Comparison of ENCODE assay signal across 4 cellular contexts in genomic region chr7:121037329-121037728, GRCh38. TPM values are rescaled to one million over a fixed set of nuclear protein-coding genes. Genes with fewer than 3 reads are reported as not detected.
A peak's percentile ranks its signal among the peaks of the same experiment; 100 is the strongest.
DNase-seq lines count a peak whose midpoint lies in the region; ATAC-seq, FAIRE-seq and TF ChIP-seq lines count a peak whose summit lies in the region.
"Not testable (repeated sequence)": the region's sequence is repeated elsewhere in the genome, so short reads cannot be mapped to it uniquely, and the experiment has no call there.
"Had no signal": no experiment of that assay in that cellular context is flagged by ENCODE, and none has a peak within 500 bp of the region (broad histone marks: within the 10 kb centered on the region; RNA-seq: fewer than 3 reads in every experiment).

No MANE protein-coding gene starts in this region.

- not testable (repeated sequence) for H4K20me1 ChIP-seq in K562 (replicated peaks; ENCODE audit: control insufficient read depth, insufficient read depth, low read length)

- not testable (repeated sequence) for H3K9me1 ChIP-seq in K562 (ENCODE audit: control insufficient read depth, insufficient read depth, low read length)

- CTCF ChIA-PET in CD8-positive, alpha-beta memory T cell (lab: Charles Lee); K562 (lab: Yijun Ruan, JAX; ENCODE audit: low intra/inter-chr PET ratio): not testable (repeated sequence)

- not testable (repeated sequence) for FAIRE-seq in K562 (lab: Jason Lieb, UNC)

- not testable (repeated sequence) for H3K27me3 ChIP-seq in CD8-positive, alpha-beta memory T cell (ENCODE audit: insufficient read depth, low read length, poor library complexity, severe bottlenecking); K562 (ENCODE audit: control insufficient read depth in 2 of 2, insufficient read depth in 2 of 2, low read length in 2 of 2)

- not testable (repeated sequence) for H3K4me1 Mint-ChIP-seq in CD8-positive, alpha-beta memory T cell

- H3K27me3 Mint-ChIP-seq in CD8-positive, alpha-beta memory T cell: peaks cover 5 to 15% of the 10 kb centered on the region in 2 donors

- not testable (repeated sequence) for H3K36me3 ChIP-seq in CD8-positive, alpha-beta memory T cell (ENCODE audit: insufficient read depth, low read length)
- peaks cover 45% of the 10 kb centered on the region for H3K36me3 ChIP-seq in K562 (ENCODE audit: control insufficient read depth, insufficient read depth, low read length)

- peak overlapping the region; percentile 72 for H3K4me2 ChIP-seq in K562 (ENCODE audit: insufficient read depth, low read length)

- intact Hi-C loops in K562 (cut with micrococcal nuclease): not testable (repeated sequence)

- TF ChIP-seq POLR2A in K562 (conservative IDR thresholded peaks at IDR 0.05): not testable (repeated sequence)

- POLR2A ChIA-PET in CD8-positive, alpha-beta memory T cell (lab: Charles Lee): not testable (repeated sequence)
- POLR2A ChIA-PET in K562 (lab: Yijun Ruan, JAX): interaction anchor here (2.2 to 2.9 kb wide), 2 partner anchors 9 to 13 kb away, joined by 6 to 21 read pairs; no protein-coding TSS in a partner anchor

- peak overlapping the region; percentile 25 for H3K27ac ChIP-seq in CD8-positive, alpha-beta memory T cell (ENCODE audit: low read depth, low read length)
- peak overlapping the region; percentile 88 for H3K27ac ChIP-seq in K562 (ENCODE audit: extremely low read depth, low read depth, low read length)

- peaks cover 99% of the 10 kb centered on the region for H3K79me2 ChIP-seq in K562 (ENCODE audit: control insufficient read depth, insufficient read depth, low read length)

- not testable (repeated sequence) for ATAC-seq in K562

- H3K27ac Mint-ChIP-seq in CD8-positive, alpha-beta memory T cell: not testable (repeated sequence)

- WGBS in K562 (ENCODE audit: insufficient coverage, low coverage, missing lambda C conversion rate): 33% methylated on average over 2 of the region's 2 CpGs

- in situ Hi-C loops in K562 (cut with MboI): not testable (repeated sequence)

- TF ChIP-seq RAD21 in K562 (CRISPR knock-in tag; conservative IDR thresholded peaks at IDR 0.05 in 1 of 2, IDR thresholded peaks at IDR 0.05 in 1 of 2): not testable (repeated sequence)

- H2AFZ ChIP-seq in K562 (ENCODE audit: low read depth, low read length): not testable (repeated sequence)

- not testable (repeated sequence) for H3K9me3 Mint-ChIP-seq in CD8-positive, alpha-beta memory T cell

- H3K9ac ChIP-seq in K562 (ENCODE audit: insufficient read depth in 1 of 2, low read depth in 2 of 2, low read length in 2 of 2): not testable (repeated sequence)

- BruUV-seq in K562 (replicated peaks; lab: Mats Ljungman, UMichigan): not testable (repeated sequence)

- TF ChIP-seq CTCF in K562 (IDR thresholded peaks at IDR 0.05 in 2 of 3, conservative IDR thresholded peaks at IDR 0.05 in 1 of 3; ENCODE audit: insufficient read depth in 2 of 3, low read depth in 1 of 3, low read length in 3 of 3): not testable (repeated sequence)

- not testable (repeated sequence) for H3K4me3 Mint-ChIP-seq in CD8-positive, alpha-beta memory T cell

- H3K9me3 ChIP-seq in CD8-positive, alpha-beta memory T cell (ENCODE audit: low read length); K562 (replicated peaks; ENCODE audit: control insufficient read depth, insufficient read depth, low read depth, low read length): not testable (repeated sequence)

- not testable (repeated sequence) for TF ChIP-seq EP300 in K562 (IDR thresholded peaks at IDR 0.05; ENCODE audit: low read length)

- H3K4me3 ChIP-seq in CD8-positive, alpha-beta memory T cell (ENCODE audit: low read length); K562: not testable (repeated sequence)

- DNase-seq in CD8-positive, alpha-beta memory T cell; K562 (ENCODE audit: extremely low read depth in 1 of 4, low spot score in 3 of 4): not testable (repeated sequence)

- not testable (repeated sequence) for H3K4me1 ChIP-seq in CD8-positive, alpha-beta memory T cell (ENCODE audit: insufficient read depth, low read length)
- peaks cover 14 to 50% of the 10 kb centered on the region in 2 experiments; a peak in 4 of 5 replicates for H3K4me1 ChIP-seq in K562 (replicated peaks in 1 of 2; ENCODE audit: control insufficient read depth in 2 of 2, insufficient read depth in 2 of 2, low read length in 2 of 2)

- not testable (repeated sequence) for H3K36me3 Mint-ChIP-seq in CD8-positive, alpha-beta memory T cell

TF ChIP-seq in K562, 482 proteins besides CTCF, POLR2A, EP300 and RAD21 (continues in another document):
- TF ChIP-seq HIVEP1 (CRISPR knock-in tag; IDR thresholded peaks at IDR 0.05): 0 out of 2 replicates have a peak, but pooled peaks have one; percentile 12
- TF ChIP-seq NFIC (IDR thresholded peaks at IDR 0.05): 0 out of 2 replicates have a peak, but pooled peaks have one; percentile 5
- TF ChIP-seq MLLT1 (IDR thresholded peaks at IDR 0.05): 0 out of 4 replicates have a peak, but pooled peaks of 1 of the 2 experiments have one; percentile 13
- TF ChIP-seq HDAC1 (IDR thresholded peaks at IDR 0.05): peak in 1 of 2 experiments; percentile 9; a peak in 1 of 4 replicates
- TF ChIP-seq XRCC3 (IDR thresholded peaks at IDR 0.05): peak; percentile 62; the same call in 1 of the 2 replicates
- peak; percentile 42; the same call in 1 of the 2 replicates for TF ChIP-seq ZNF311 (CRISPR knock-in tag; IDR thresholded peaks at IDR 0.05)
- 0 out of 2 replicates have a peak, but pooled peaks have one; percentile 51 for TF ChIP-seq TRIM25 (IDR thresholded peaks at IDR 0.05; ENCODE audit: borderline replicate concordance)
- 0 out of 2 replicates have a peak, but pooled peaks have one; percentile 28 for TF ChIP-seq DDX20 (tag; IDR thresholded peaks at IDR 0.05; ENCODE audit: low read depth)
- peak; percentile 35 for TF ChIP-seq TAF9B (IDR thresholded peaks at IDR 0.05; ENCODE audit: partially characterized antibody)
- peak; percentile 39; the same call in 1 of the 2 replicates for TF ChIP-seq DMBX1 (CRISPR knock-in tag; IDR thresholded peaks at IDR 0.05; ENCODE audit: borderline replicate concordance)
- TF ChIP-seq MECOM (CRISPR knock-in tag; IDR thresholded peaks at IDR 0.05): peak; percentile 35; the same call in 1 of the 2 replicates
- TF ChIP-seq CSDE1 (IDR thresholded peaks at IDR 0.05): peak in 1 of 2 experiments; percentile 20; a peak in 1 of 4 replicates

RNA-seq across cellular contexts. Expression of gene CPED1, which starts 48.8 kb away (rescaled TPM):
- under 1 TPM; 0.09 to 0.27 TPM for total RNA-seq in CD8-positive, alpha-beta memory T cell
- not detected for polyA plus RNA-seq in CD8-positive, alpha-beta memory T cell
- total RNA-seq in K562 (2011; cell fraction: chromatin; rRNA removed; ENCODE audit: low replicate concordance): 894 and 1,629 TPM in 2 replicates
- 336 and 368 TPM in 2 replicates for total RNA-seq in K562 (2011; cell fraction: nucleolus; rRNA removed)
- 603 and 625 TPM in 2 replicates for total RNA-seq in K562 (2011; cell fraction: nucleoplasm; rRNA removed)
- total RNA-seq in K562 (2014; rRNA removed): 228 and 247 TPM in 2 replicates
- 393 and 413 TPM in 2 replicates for total RNA-seq in K562 (2014; rRNA removed; fragmentation: Illumina TruSeq; extraction: Trizol)
- total RNA-seq in K562 (2015; rRNA removed; fragmentation: Illumina TruSeq; extraction: Trizol): 254 and 267 TPM in 2 replicates
- total RNA-seq in K562 (2021): 290 and 301 TPM in 2 replicates
- polyA plus RNA-seq in K562 (2011; rRNA removed): 205 and 316 TPM in 2 replicates
- polyA plus RNA-seq in K562 (2011; cell fraction: cytosol; rRNA removed): 91.5 and 147 TPM in 2 replicates
- 211 and 239 TPM in 2 replicates for polyA plus RNA-seq in K562 (2011; cell fraction: nucleus; rRNA removed)
- polyA plus RNA-seq in K562 (2012): 152 and 202 TPM in 2 replicates
- 288 and 329 TPM in 2 replicates for polyA plus RNA-seq in K562 (2014; fragmentation: Illumina TruSeq; extraction: Trizol)
- 100 to 1,000 TPM; 221 to 292 TPM for polyA plus RNA-seq in K562 (2014; fragmentation: Nextera tagmentation; extraction: Ambion mirVana)
- 195 and 210 TPM in 2 replicates for polyA plus RNA-seq in K562 (2014; rRNA removed)
- polyA minus RNA-seq in K562 (2011; rRNA and poly(A)+ RNA removed): 717 and 810 TPM in 2 replicates
- 96.8 and 138 TPM in 2 replicates for polyA minus RNA-seq in K562 (2011; cell fraction: cytosol; rRNA and poly(A)+ RNA removed)
- polyA minus RNA-seq in K562 (2011; cell fraction: nucleus; rRNA and poly(A)+ RNA removed): 704 and 866 TPM in 2 replicates
- total RNA-seq: CD8-positive, alpha-beta T cell had no signal
- polyA plus RNA-seq: CD4-positive, alpha-beta memory T cell had no signal

Comparison
In these comparisons a context has a peak if more than half of its experiments do, and no peak if none do; other contexts are left out.
1. RNA of gene CPED1, which starts 48.8 kb away (total RNA-seq): 228 to 1,629 TPM in K562; 0.09 to 0.27 TPM in CD8-positive, alpha-beta memory T cell; every median in the first group is over 100 times any median in the second.